In the genomic region with DNA sequence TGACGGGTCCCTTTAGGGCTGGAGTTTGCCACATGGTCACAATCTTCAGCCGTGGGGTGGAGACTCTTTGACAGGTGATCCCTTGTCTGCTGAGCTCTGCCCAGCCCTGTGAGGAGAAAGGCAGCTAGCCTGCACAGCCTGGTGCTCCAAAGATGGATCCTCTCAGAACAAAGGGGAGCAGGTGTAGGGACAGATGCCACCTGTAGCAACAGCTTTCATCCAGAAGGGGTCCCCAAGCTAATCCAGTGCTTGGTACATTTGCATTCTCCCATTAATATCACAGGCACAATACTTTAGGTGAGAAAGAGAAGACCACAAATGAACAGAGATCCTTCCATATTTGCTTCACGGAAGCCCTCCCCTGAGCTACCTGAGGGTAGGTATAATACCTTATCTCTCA, we compare ENCODE assay signal across 14 cellular contexts.
DNase-seq lines count a peak whose midpoint lies in the region; ATAC-seq and TF ChIP-seq lines count a peak whose summit lies in the region.
"Had no signal": no experiment of that assay in that cellular context is flagged by ENCODE, and none has a peak within 500 bp of the region (broad histone marks: within the 10 kb centered on the region; RNA-seq: fewer than 3 reads in every experiment).

No MANE protein-coding gene starts in this region.

- DNase-seq in COR-L47 (lab: John Stamatoyannopoulos, UW) (peak; percentile 44), H7 (peak; percentile 71), NCI-H526 (lab: John Stamatoyannopoulos, UW) (peak; percentile 26 to 42), endodermal cell (no peak), retina (no peak), left cardiac atrium (no peak)
- no peak for DNase-seq in activated naive CD4-positive, alpha-beta T cell (lab: John Stamatoyannopoulos, UW)
- DNase-seq in activated CD4-positive, alpha-beta T cell treated with anti-CD3 and anti-CD28 coated beads for 4 hours: no peak
- DNase-seq: activated CD4-positive, alpha-beta T cell treated with anti-CD3 and anti-CD28 coated beads, Interleukin-2, amount 50 U/mL, for 1 hour had no signal

- TF ChIP-seq CTCF in endodermal cell (conservative IDR thresholded peaks at IDR 0.05): peak; percentile 62

- H3K4me3 Mint-ChIP-seq in endodermal cell: no peak overlapping the region
- H3K4me3 Mint-ChIP-seq: CD4-positive, CD25-positive, alpha-beta regulatory T cell; T-helper 1 cell treated with Interleukin-12 subunit alpha and Interleukin-12 subunit beta and Interleukin-4 antibody, amounts not matched to agents 30 μg/mL and 1 μg/mL, for 36 hours had no signal

- peaks cover 5% of the 10 kb centered on the region for H3K4me1 Mint-ChIP-seq in endodermal cell

- WGBS in endodermal cell (ENCODE audit: insufficient coverage in 1 of 2, insufficient read length in 1 of 2), 2 experiments: 87 to 100% methylated on average over 1 to 3 of the region's 3 CpGs

- no peaks in the 10 kb centered on the region for H3K4me1 ChIP-seq in endodermal cell (ENCODE audit: control insufficient read depth, insufficient read depth, low read length)
- H3K4me1 ChIP-seq: right atrium auricular region had no signal

- intact Hi-C loops in left cardiac atrium (cut with DNase I): no loop called here

- peaks cover 8% of the 10 kb centered on the region for H3K27me3 Mint-ChIP-seq in endodermal cell (ENCODE audit: insufficient read depth)

- H3K36me3 Mint-ChIP-seq in endodermal cell (ENCODE audit: low read depth): no peaks in the 10 kb centered on the region
- H3K36me3 Mint-ChIP-seq: CD4-positive, CD25-positive, alpha-beta regulatory T cell had no signal

- no peaks in the 10 kb centered on the region for H3K9me3 Mint-ChIP-seq in endodermal cell
- H3K9me3 Mint-ChIP-seq: CD4-positive, CD25-positive, alpha-beta regulatory T cell had no signal

- peak overlapping the region; percentile 1 for H3K27ac ChIP-seq in endodermal cell (ENCODE audit: low read depth, low read length)
- H3K27ac ChIP-seq: HL-60, right atrium auricular region had no signal

- no peak for ATAC-seq in left cardiac atrium

- H3K27me3 ChIP-seq in H7 (ENCODE audit: control insufficient read depth, insufficient read depth, low read length) (no peaks in the 10 kb centered on the region), endodermal cell (ENCODE audit: control insufficient read depth, insufficient read depth, low read length, poor library complexity, severe bottlenecking) (no peaks in the 10 kb centered on the region)
- H3K27me3 ChIP-seq: right atrium auricular region had no signal

- no peak overlapping the region for H3K9ac ChIP-seq in endodermal cell (ENCODE audit: extremely low read depth, low read length, poor library complexity, severe bottlenecking)

- no peak overlapping the region for H3K4me3 ChIP-seq in H7 (ENCODE audit: insufficient read depth, low read depth, low read length)
- H3K4me3 ChIP-seq in endodermal cell (ENCODE audit: low read length): no peak overlapping the region
- H3K4me3 ChIP-seq: right atrium auricular region had no signal

- no peak overlapping the region for H3K27ac Mint-ChIP-seq in endodermal cell
- H3K27ac Mint-ChIP-seq: activated T-helper 2 cell treated with anti-CD3 and anti-CD28 coated beads, Interferon-gamma antibody, Interleukin-2, Interleukin-4, amounts not matched to agents 10 μg/mL and 5 μg/mL and 100 μg/mL, durations not matched to agents 14 hours and 24 hours and 36 hours; T-helper 1 cell treated with Interleukin-12 subunit alpha and Interleukin-12 subunit beta and Interleukin-4 antibody, amounts not matched to agents 30 μg/mL and 1 μg/mL, for 36 hours had no signal

- H3K36me3 ChIP-seq in H7 (replicated peaks; ENCODE audit: control insufficient read depth, insufficient read depth, low read length) (no peaks in the 10 kb centered on the region), endodermal cell (ENCODE audit: control insufficient read depth, insufficient read depth, low read length) (no peaks in the 10 kb centered on the region)
- H3K36me3 ChIP-seq: right atrium auricular region had no signal

- no peaks in the 10 kb centered on the region for H3K9me3 ChIP-seq in endodermal cell (ENCODE audit: control insufficient read depth, low read length)
- H3K9me3 ChIP-seq: right atrium auricular region had no signal

Comparison
In these comparisons a context has a peak if more than half of its experiments do, and no peak if none do; other contexts are left out.
1. DNase-seq: peak in COR-L47 (single experiment), H7 (single experiment) and NCI-H526 (2 of 2); none in endodermal cell (single experiment), retina (single experiment), activated naive CD4-positive, alpha-beta T cell (0 of 4), activated CD4-positive, alpha-beta T cell treated with anti-CD3 and anti-CD28 coated beads for 4 hours (0 of 2) and left cardiac atrium (single experiment).